ENCODE assay signal across 2 cellular contexts in genomic region chr1:109919271-109919670, GRCh38.
TF ChIP-seq lines count a peak whose summit lies in the region.

No MANE protein-coding gene starts in this region.

TF ChIP-seq in IMR-90, 13 proteins besides CTCF, POLR2A, EP300 and RAD21:
- TF ChIP-seq CEBPB (IDR thresholded peaks at IDR 0.05; ENCODE audit: low read depth, low read length) (peak; percentile 84), SMC3 (IDR thresholded peaks at IDR 0.05; ENCODE audit: low read depth, low read length) (no peak), MAZ (IDR thresholded peaks at IDR 0.05; ENCODE audit: borderline replicate concordance, low read depth, low read length) (no peak)

TF ChIP-seq in H1, 55 proteins besides CTCF, POLR2A, EP300 and RAD21:
- TF ChIP-seq MAFK (IDR thresholded peaks at IDR 0.05; ENCODE audit: low read depth, low read length) (no peak), CEBPB (IDR thresholded peaks at IDR 0.05; ENCODE audit: low read depth, low read length) (peak; percentile 60)
